Comparison of ENCODE assay signal across 1 cellular context in the genomic region with DNA sequence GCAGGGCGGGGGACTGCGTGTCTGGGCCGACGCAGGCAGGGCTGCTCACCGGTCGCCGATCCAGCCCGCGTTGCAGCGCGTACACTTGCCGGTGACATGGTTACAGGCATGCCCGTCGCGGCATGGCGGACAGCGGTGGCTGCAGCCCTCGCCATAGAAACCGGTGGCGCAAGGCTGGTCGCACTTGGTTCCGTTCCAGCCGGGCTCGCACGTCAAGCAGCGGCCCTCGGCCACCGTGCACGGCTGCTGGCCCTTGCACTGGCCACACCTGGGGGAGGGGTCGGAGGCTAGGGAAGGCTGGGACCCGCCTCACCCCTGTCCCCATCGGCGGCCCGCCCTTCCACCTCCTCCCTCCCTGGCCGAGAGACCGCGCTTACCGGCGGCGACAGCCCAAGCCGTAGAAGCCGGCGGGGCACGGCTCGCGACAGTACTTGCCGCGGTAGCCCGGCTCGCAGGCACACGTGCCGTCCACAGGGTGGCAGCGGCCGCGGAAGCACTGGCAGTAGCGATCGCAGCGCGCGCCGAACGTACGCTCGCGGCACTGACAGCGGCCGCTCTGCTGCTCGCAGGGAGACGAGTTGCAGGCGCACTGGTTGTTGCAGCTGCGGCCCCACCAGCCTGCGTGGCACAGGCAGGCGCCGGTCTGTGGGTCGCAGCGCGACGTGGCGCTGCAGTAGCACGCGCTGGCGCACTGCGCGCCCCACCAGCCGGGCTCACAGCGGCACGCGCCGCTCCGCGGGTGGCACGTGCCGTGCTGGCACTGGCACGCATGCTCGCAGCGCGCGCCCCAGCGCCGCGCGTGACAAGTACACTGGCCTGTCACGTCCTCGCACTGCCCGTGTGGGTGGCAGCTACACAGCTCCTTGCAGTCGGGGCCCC.
TF ChIP-seq lines count a peak whose summit lies in the region.

No MANE protein-coding gene starts in this region.

TF ChIP-seq in HepG2, 621 proteins besides CTCF, POLR2A, EP300 and RAD21:
- TF ChIP-seq, protein P1, sequence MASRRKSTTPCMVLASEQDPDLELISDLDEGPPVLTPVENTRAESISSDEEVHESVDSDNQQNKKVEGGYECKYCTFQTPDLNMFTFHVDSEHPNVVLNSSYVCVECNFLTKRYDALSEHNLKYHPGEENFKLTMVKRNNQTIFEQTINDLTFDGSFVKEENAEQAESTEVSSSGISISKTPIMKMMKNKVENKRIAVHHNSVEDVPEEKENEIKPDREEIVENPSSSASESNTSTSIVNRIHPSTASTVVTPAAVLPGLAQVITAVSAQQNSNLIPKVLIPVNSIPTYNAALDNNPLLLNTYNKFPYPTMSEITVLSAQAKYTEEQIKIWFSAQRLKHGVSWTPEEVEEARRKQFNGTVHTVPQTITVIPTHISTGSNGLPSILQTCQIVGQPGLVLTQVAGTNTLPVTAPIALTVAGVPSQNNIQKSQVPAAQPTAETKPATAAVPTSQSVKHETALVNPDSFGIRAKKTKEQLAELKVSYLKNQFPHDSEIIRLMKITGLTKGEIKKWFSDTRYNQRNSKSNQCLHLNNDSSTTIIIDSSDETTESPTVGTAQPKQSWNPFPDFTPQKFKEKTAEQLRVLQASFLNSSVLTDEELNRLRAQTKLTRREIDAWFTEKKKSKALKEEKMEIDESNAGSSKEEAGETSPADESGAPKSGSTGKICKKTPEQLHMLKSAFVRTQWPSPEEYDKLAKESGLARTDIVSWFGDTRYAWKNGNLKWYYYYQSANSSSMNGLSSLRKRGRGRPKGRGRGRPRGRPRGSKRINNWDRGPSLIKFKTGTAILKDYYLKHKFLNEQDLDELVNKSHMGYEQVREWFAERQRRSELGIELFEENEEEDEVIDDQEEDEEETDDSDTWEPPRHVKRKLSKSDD (CRISPR knock-in tag; IDR thresholded peaks at IDR 0.05; ENCODE audit: low read depth), result peak; percentile 73
- no peak for TF ChIP-seq ZFP90 (CRISPR knock-in tag; IDR thresholded peaks at IDR 0.05; ENCODE audit: borderline replicate concordance)
- TF ChIP-seq ZNF703 (CRISPR knock-in tag; IDR thresholded peaks at IDR 0.05; ENCODE audit: borderline replicate concordance), result no peak
- no peak for TF ChIP-seq ZIK1 (CRISPR knock-in tag; IDR thresholded peaks at IDR 0.05; ENCODE audit: borderline replicate concordance, low read depth)
- TF ChIP-seq, protein P2, sequence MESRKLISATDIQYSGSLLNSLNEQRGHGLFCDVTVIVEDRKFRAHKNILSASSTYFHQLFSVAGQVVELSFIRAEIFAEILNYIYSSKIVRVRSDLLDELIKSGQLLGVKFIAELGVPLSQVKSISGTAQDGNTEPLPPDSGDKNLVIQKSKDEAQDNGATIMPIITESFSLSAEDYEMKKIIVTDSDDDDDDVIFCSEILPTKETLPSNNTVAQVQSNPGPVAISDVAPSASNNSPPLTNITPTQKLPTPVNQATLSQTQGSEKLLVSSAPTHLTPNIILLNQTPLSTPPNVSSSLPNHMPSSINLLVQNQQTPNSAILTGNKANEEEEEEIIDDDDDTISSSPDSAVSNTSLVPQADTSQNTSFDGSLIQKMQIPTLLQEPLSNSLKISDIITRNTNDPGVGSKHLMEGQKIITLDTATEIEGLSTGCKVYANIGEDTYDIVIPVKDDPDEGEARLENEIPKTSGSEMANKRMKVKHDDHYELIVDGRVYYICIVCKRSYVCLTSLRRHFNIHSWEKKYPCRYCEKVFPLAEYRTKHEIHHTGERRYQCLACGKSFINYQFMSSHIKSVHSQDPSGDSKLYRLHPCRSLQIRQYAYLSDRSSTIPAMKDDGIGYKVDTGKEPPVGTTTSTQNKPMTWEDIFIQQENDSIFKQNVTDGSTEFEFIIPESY (CRISPR knock-in tag; IDR thresholded peaks at IDR 0.05), result peak; percentile 89
- TF ChIP-seq ZBTB38 (CRISPR knock-in tag; IDR thresholded peaks at IDR 0.05), result peak; percentile 77; the same call in 1 of the 2 replicates
- TF ChIP-seq ZMAT3 (CRISPR knock-in tag; conservative IDR thresholded peaks at IDR 0.05), result no peak
- TF ChIP-seq, protein P3, sequence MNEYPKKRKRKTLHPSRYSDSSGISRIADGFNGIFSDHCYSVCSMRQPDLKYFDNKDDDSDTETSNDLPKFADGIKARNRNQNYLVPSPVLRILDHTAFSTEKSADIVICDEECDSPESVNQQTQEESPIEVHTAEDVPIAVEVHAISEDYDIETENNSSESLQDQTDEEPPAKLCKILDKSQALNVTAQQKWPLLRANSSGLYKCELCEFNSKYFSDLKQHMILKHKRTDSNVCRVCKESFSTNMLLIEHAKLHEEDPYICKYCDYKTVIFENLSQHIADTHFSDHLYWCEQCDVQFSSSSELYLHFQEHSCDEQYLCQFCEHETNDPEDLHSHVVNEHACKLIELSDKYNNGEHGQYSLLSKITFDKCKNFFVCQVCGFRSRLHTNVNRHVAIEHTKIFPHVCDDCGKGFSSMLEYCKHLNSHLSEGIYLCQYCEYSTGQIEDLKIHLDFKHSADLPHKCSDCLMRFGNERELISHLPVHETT (CRISPR knock-in tag; conservative IDR thresholded peaks at IDR 0.05), result no peak
- peak; percentile 58 for TF ChIP-seq HOXA3 (CRISPR knock-in tag; IDR thresholded peaks at IDR 0.05)
- no peak for TF ChIP-seq THAP11 (CRISPR knock-in tag; IDR thresholded peaks at IDR 0.05)
- 0 out of 2 replicates have a peak, but pooled peaks have one; percentile 17 for TF ChIP-seq AKAP8 (CRISPR knock-in tag; IDR thresholded peaks at IDR 0.05)
- TF ChIP-seq, protein P4, sequence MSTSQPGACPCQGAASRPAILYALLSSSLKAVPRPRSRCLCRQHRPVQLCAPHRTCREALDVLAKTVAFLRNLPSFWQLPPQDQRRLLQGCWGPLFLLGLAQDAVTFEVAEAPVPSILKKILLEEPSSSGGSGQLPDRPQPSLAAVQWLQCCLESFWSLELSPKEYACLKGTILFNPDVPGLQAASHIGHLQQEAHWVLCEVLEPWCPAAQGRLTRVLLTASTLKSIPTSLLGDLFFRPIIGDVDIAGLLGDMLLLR (CRISPR knock-in tag; IDR thresholded peaks at IDR 0.05), result no peak
